Comparison of ENCODE assay signal across 8 cellular contexts in genomic region chr18:5295231-5295920, GRCh38.
DNase-seq lines count a peak whose midpoint lies in the region; ATAC-seq and TF ChIP-seq lines count a peak whose summit lies in the region.

Gene ZBTB14 (minus strand): TSS chr18:5295726. CDS start chr18:5293246, 2,480 bp downstream.

- H3K4me3 ChIP-seq in iPS-20b (ENCODE audit: low read length) (peak within 1 kb of the TSS; percentile 94), skin epidermis (peak within 1 kb of the TSS; percentile 59 to 92 (median 86))

- peaks cover 16% of the 10 kb centered on the region for H3K36me3 ChIP-seq in iPS-20b (ENCODE audit: insufficient read depth, low read depth, low read length)

- TF ChIP-seq CTCF in VCaP (conservative IDR thresholded peaks at IDR 0.05), result no peak

- in situ Hi-C loops in T47D (cut with HindIII; ENCODE audit: low pct_unique_long_range_greater_than_20kb, low sequenced_read_pairs), result no loop called here

- H3K4me1 ChIP-seq in iPS-20b (ENCODE audit: insufficient read depth, low read length), result peaks cover 5% of the 10 kb centered on the region; the same call in 1 of the 2 replicates

- peaks cover 18% of the 10 kb centered on the region for H3K27me3 ChIP-seq in iPS-20b (ENCODE audit: insufficient read depth, low read length)

- no peaks in the 10 kb centered on the region for H3K9me3 ChIP-seq in iPS-20b (ENCODE audit: insufficient read depth, low read depth, low read length)

- ATAC-seq in GM21723 (IDR thresholded peaks at IDR 0.05; ENCODE audit: unreplicated experiment), result peak; percentile 41

- peak within 1 kb of the TSS; percentile 98 for H3K27ac ChIP-seq in VCaP
- H3K27ac ChIP-seq in iPS-20b (ENCODE audit: low read length), result peak within 1 kb of the TSS; percentile 97
- peak within 1 kb of the TSS; percentile 88 to 100 (median 99) for H3K27ac ChIP-seq in skin epidermis

- DNase-seq in GM03348 (ENCODE audit: low spot score) (peak; percentile 90), Kasumi-1 (lab: John Stamatoyannopoulos, UW) (peak; percentile 39 to 42), T47D (ENCODE audit: low read depth in 1 of 2, low spot score in 1 of 2) (peak; percentile 61 to 71), NCI-H774 (lab: John Stamatoyannopoulos, UW) (no peak)

- peak within 1 kb of the TSS; percentile 95 for H3K9ac ChIP-seq in iPS-20b (ENCODE audit: low read depth, low read length)
